27 cellular contexts compared by ENCODE assay signal in genomic region chr12:79885956-79886490, GRCh38. TPM values are rescaled to one million over a fixed set of nuclear protein-coding genes. Genes with fewer than 3 reads are reported as not detected.
DNase-seq lines count a peak whose midpoint lies in the region; ATAC-seq, FAIRE-seq and TF ChIP-seq lines count a peak whose summit lies in the region.
"Had no signal": no experiment of that assay in that cellular context is flagged by ENCODE, and none has a peak within 500 bp of the region (broad histone marks: within the 10 kb centered on the region; RNA-seq: fewer than 3 reads in every experiment).

No MANE protein-coding gene starts in this region.

- no peak for FAIRE-seq in K562 (lab: Jason Lieb, UNC)
- FAIRE-seq in small intestine (lab: Jason Lieb, UNC), result no peak
- FAIRE-seq: GM12878 had no signal

- H3K36me3 ChIP-seq in BLaER1 treated with 17β-estradiol and CSF1 and Interleukin-3, amounts not matched to agents 10 nM and 100 nM, result peaks cover 0 to 35% (median 19%) of the 10 kb centered on the region in 11 experiments; a peak in 12 of 22 replicates
- H3K36me3 ChIP-seq in IMR-90 (ENCODE audit: control insufficient read depth, insufficient read depth, low read length) (no peaks in the 10 kb centered on the region), K562 (ENCODE audit: control insufficient read depth, insufficient read depth, low read length) (no peaks in the 10 kb centered on the region), mesenchymal stem cell (ENCODE audit: control insufficient read depth in 1 of 2, insufficient read depth in 2 of 2, low read depth in 1 of 2, low read length in 2 of 2) (no peaks in the 10 kb centered on the region), gastrocnemius medialis (no peaks in the 10 kb centered on the region), adrenal gland (replicated peaks in 1 of 2) (no peaks in the 10 kb centered on the region), small intestine (ENCODE audit: control insufficient read depth in 2 of 2, insufficient read depth in 2 of 2, low read length in 2 of 2) (no peaks in the 10 kb centered on the region)
- H3K36me3 ChIP-seq: colonic mucosa, pancreas, right lobe of liver had no signal

- H4K8ac ChIP-seq in IMR-90 (ENCODE audit: low read depth in 2 of 2, low read length in 2 of 2), result no peak overlapping the region
- H4K8ac ChIP-seq in mesenchymal stem cell (ENCODE audit: low read length), result no peak overlapping the region

- POLR2A ChIA-PET in IMR-90 (lab: Charles Lee; ENCODE audit: unreplicated experiment), result no interaction called here
- POLR2A ChIA-PET in K562 (lab: Yijun Ruan, JAX), result interaction anchor here (0.8 kb wide), 1 partner anchor 33 kb away, joined by 3 read pairs; no protein-coding TSS in a partner anchor

- dilution Hi-C loops in IMR-90 (cut with HindIII; ENCODE audit: low sequenced_read_pairs, unreplicated experiment), result no loop called here

- H3K79me1 ChIP-seq in IMR-90 (ENCODE audit: low read depth in 1 of 2, low read length in 2 of 2) (peaks cover 9 to 42% of the 10 kb centered on the region in 2 experiments), mesenchymal stem cell (replicated peaks; ENCODE audit: low read length, poor library complexity, severe bottlenecking) (peaks cover 6% of the 10 kb centered on the region)

- BruUV-seq in IMR-90 (replicated peaks; lab: Mats Ljungman, UMichigan) (no TSS peak), K562 (replicated peaks; lab: Mats Ljungman, UMichigan) (no TSS peak)

- no peak overlapping the region for H2AK9ac ChIP-seq in IMR-90 (replicated peaks; ENCODE audit: low read depth, low read length, poor library complexity)

- H4K91ac ChIP-seq in IMR-90 (ENCODE audit: insufficient read depth, low read depth, low read length) (no peak overlapping the region), mesenchymal stem cell (ENCODE audit: low read length) (no peak overlapping the region)

- CTCF ChIA-PET in IMR-90 (lab: Yijun Ruan, JAX) (interaction anchor here (0.5 to 3.3 kb wide), 3 partner anchors 64 to 306 kb away, joined by 3 to 11 read pairs (median 4); no protein-coding TSS in a partner anchor), K562 (lab: Yijun Ruan, JAX; ENCODE audit: low intra/inter-chr PET ratio) (no interaction called here)

- no peak overlapping the region for H2BK120ac ChIP-seq in IMR-90 (ENCODE audit: low read depth, low read length)
- H2BK120ac ChIP-seq in mesenchymal stem cell (ENCODE audit: low read depth, low read length), result no peak overlapping the region

- H3K23ac ChIP-seq in IMR-90 (ENCODE audit: low read depth, low read length) (no peak overlapping the region), mesenchymal stem cell (ENCODE audit: low read length in 2 of 2) (no peak overlapping the region)

- H2BK20ac ChIP-seq in IMR-90 (ENCODE audit: low read depth, low read length), result no peak overlapping the region

- peaks cover 7 to 90% (median 16%) of the 10 kb centered on the region in 10 experiments; a peak in 15 of 20 replicates for H3K4me1 ChIP-seq in BLaER1 treated with 17β-estradiol and CSF1 and Interleukin-3, amounts not matched to agents 10 nM and 100 nM
- H3K4me1 ChIP-seq in IMR-90 (ENCODE audit: control insufficient read depth, insufficient read depth, low read length) (peaks cover 2% of the 10 kb centered on the region), K562 (replicated peaks in 1 of 2; ENCODE audit: control insufficient read depth in 2 of 2, insufficient read depth in 2 of 2, low read length in 2 of 2) (peaks cover 0 to 4% of the 10 kb centered on the region in 2 experiments; a peak in 3 of 5 replicates), mesenchymal stem cell (ENCODE audit: control insufficient read depth, insufficient read depth, low read depth, low read length) (peaks cover 1% of the 10 kb centered on the region), gastrocnemius medialis (peaks cover 47 to 62% of the 10 kb centered on the region in 2 donors), adrenal gland (replicated peaks in 1 of 2) (peaks cover 0 to 55% of the 10 kb centered on the region in 2 donors), small intestine (ENCODE audit: control insufficient read depth in 2 of 2, insufficient read depth in 1 of 2, low read depth in 1 of 2, low read length in 1 of 2) (peaks cover 0 to 3% of the 10 kb centered on the region in 2 donors)
- H3K4me1 ChIP-seq: colonic mucosa had no signal

- peak overlapping the region in 4 of 11 experiments; percentile 8 to 39 (median 16); a peak in 2 of 22 replicates for H3K27ac ChIP-seq in BLaER1 treated with 17β-estradiol and CSF1 and Interleukin-3, amounts not matched to agents 10 nM and 100 nM
- H3K27ac ChIP-seq in IMR-90 (ENCODE audit: insufficient read depth, low read length) (no peak overlapping the region), K562 (ENCODE audit: extremely low read depth, low read depth, low read length) (no peak overlapping the region), mesenchymal stem cell (ENCODE audit: low read length, poor library complexity, severe bottlenecking) (no peak overlapping the region), gastrocnemius medialis (no peak overlapping the region), adrenal gland (no peak overlapping the region), small intestine (ENCODE audit: low read depth in 1 of 2, low read length in 1 of 2) (no peak overlapping the region)
- H3K27ac ChIP-seq: colonic mucosa, foreskin keratinocyte, KMS-11, pancreas, right lobe of liver had no signal

- H4K5ac ChIP-seq in IMR-90 (ENCODE audit: low read depth, low read length), result no peak overlapping the region

- no peaks in the 10 kb centered on the region for H3K27me3 ChIP-seq in BLaER1 treated with 17β-estradiol and CSF1 and Interleukin-3, amounts not matched to agents 10 nM and 100 nM
- H3K27me3 ChIP-seq in IMR-90 (ENCODE audit: control insufficient read depth, insufficient read depth, low read length) (no peaks in the 10 kb centered on the region), K562 (ENCODE audit: control insufficient read depth in 2 of 2, insufficient read depth in 2 of 2, low read length in 2 of 2) (no peaks in the 10 kb centered on the region), mesenchymal stem cell (ENCODE audit: control insufficient read depth in 1 of 2, insufficient read depth in 1 of 2, low read length in 2 of 2) (no peaks in the 10 kb centered on the region), gastrocnemius medialis (no peaks in the 10 kb centered on the region), adrenal gland (no peaks in the 10 kb centered on the region), small intestine (ENCODE audit: control insufficient read depth in 2 of 2, insufficient read depth in 2 of 2, low read length in 2 of 2) (no peaks in the 10 kb centered on the region)
- H3K27me3 ChIP-seq: colonic mucosa, foreskin keratinocyte, pancreas, right lobe of liver had no signal

- no peak overlapping the region; a peak in 1 of 22 replicates for H3K9ac ChIP-seq in BLaER1 treated with 17β-estradiol and CSF1 and Interleukin-3, amounts not matched to agents 10 nM and 100 nM
- no peak overlapping the region for H3K9ac ChIP-seq in IMR-90 (ENCODE audit: low read depth, low read length)
- no peak overlapping the region for H3K9ac ChIP-seq in K562 (ENCODE audit: insufficient read depth in 1 of 2, low read depth in 2 of 2, low read length in 2 of 2)
- H3K9ac ChIP-seq in mesenchymal stem cell (ENCODE audit: low read length), result peak overlapping the region; percentile 16
- H3K9ac ChIP-seq: KMS-11 had no signal

- no CpG with 5 or more reads among the region's 3 CpGs for WGBS in IMR-90 (ENCODE audit: extremely low coverage in 2 of 2, insufficient read length in 1 of 2), 2 experiments
- WGBS in K562 (ENCODE audit: insufficient coverage, low coverage, missing lambda C conversion rate), result 77% methylated on average over 3 of the region's 3 CpGs
- WGBS in mesenchymal stem cell, result 71% methylated on average over 1 of the region's 3 CpGs
- 75 to 82% (median 77%) methylated on average over 3 of the region's 3 CpGs for WGBS in adrenal gland, 4 donors
- 71 to 94% (median 85%) methylated on average over 3 of the region's 3 CpGs for WGBS in small intestine, 3 donors

- peaks cover 100% of the 10 kb centered on the region for H3K79me2 ChIP-seq in K562 (ENCODE audit: control insufficient read depth, insufficient read depth, low read length)

- peaks cover 45 to 100% (median 89%) of the 10 kb centered on the region in 11 experiments for H4K20me1 ChIP-seq in BLaER1 treated with 17β-estradiol and CSF1 and Interleukin-3, amounts not matched to agents 10 nM and 100 nM
- H4K20me1 ChIP-seq in IMR-90 (ENCODE audit: insufficient read depth, low read length), result peaks cover 70% of the 10 kb centered on the region; the same call in 1 of the 2 replicates
- H4K20me1 ChIP-seq in K562 (replicated peaks; ENCODE audit: control insufficient read depth, insufficient read depth, low read length), result peaks cover 22% of the 10 kb centered on the region

- no peak for TF ChIP-seq EP300 in K562 (IDR thresholded peaks at IDR 0.05; ENCODE audit: low read length)

- TF ChIP-seq RAD21 in IMR-90 (IDR thresholded peaks at IDR 0.05; ENCODE audit: low read length) (no peak), K562 (CRISPR knock-in tag; conservative IDR thresholded peaks at IDR 0.05 in 1 of 2, IDR thresholded peaks at IDR 0.05 in 1 of 2) (no peak)

- TF ChIP-seq POLR2A in IMR-90 (IDR thresholded peaks at IDR 0.05; ENCODE audit: low read depth, low read length), result no peak
- TF ChIP-seq POLR2A in K562 (conservative IDR thresholded peaks at IDR 0.05), result no peak
- no peak for TF ChIP-seq POLR2A in gastrocnemius medialis (IDR thresholded peaks at IDR 0.05)
- no peak for TF ChIP-seq POLR2A in adrenal gland (IDR thresholded peaks at IDR 0.05)

- H3K14ac ChIP-seq in IMR-90 (replicated peaks; ENCODE audit: low read depth, low read length), result no peak overlapping the region
- H3K14ac ChIP-seq in mesenchymal stem cell (ENCODE audit: low read length in 2 of 2), result no peak overlapping the region

- in situ Hi-C loops in IMR-90 (cut with MboI; ENCODE audit: low sequenced_read_pairs) (no loop called here), K562 (cut with MboI) (no loop called here), gastrocnemius medialis (cut with MboI; ENCODE audit: low sequenced_read_pairs in 4 of 4) (loop anchor here in 1 of 4 donors (25.0 kb wide), 1 partner anchor 301 kb away; no protein-coding TSS in a partner anchor)

- no peak overlapping the region for H2BK15ac ChIP-seq in IMR-90 (ENCODE audit: low read depth, low read length)
- no peak overlapping the region for H2BK15ac ChIP-seq in mesenchymal stem cell (ENCODE audit: low read depth, poor library complexity, severe bottlenecking)

- H3K9me3 ChIP-seq in BLaER1 treated with 17β-estradiol and CSF1 and Interleukin-3, amounts not matched to agents 10 nM and 100 nM (replicated peaks in 1 of 11), result peaks cover 0 to 9% (median 0%) of the 10 kb centered on the region in 11 experiments; a peak in 2 of 22 replicates
- H3K9me3 ChIP-seq in IMR-90 (ENCODE audit: control insufficient read depth, insufficient read depth, low read length) (no peaks in the 10 kb centered on the region), K562 (replicated peaks; ENCODE audit: control insufficient read depth, insufficient read depth, low read depth, low read length) (no peaks in the 10 kb centered on the region), mesenchymal stem cell (ENCODE audit: control insufficient read depth, low read length) (no peaks in the 10 kb centered on the region), gastrocnemius medialis (no peaks in the 10 kb centered on the region), adrenal gland (replicated peaks in 1 of 3) (no peaks in the 10 kb centered on the region), small intestine (ENCODE audit: control insufficient read depth, low read depth) (no peaks in the 10 kb centered on the region)
- H3K9me3 ChIP-seq: colonic mucosa, pancreas, right lobe of liver had no signal

- H3K4ac ChIP-seq in IMR-90 (ENCODE audit: low read depth, low read length) (no peak overlapping the region; the same call in 1 of the 2 replicates), mesenchymal stem cell (ENCODE audit: low read depth in 1 of 2, low read length in 2 of 2) (no peak overlapping the region)

- peak overlapping the region in 9 of 11 experiments; percentile 8 to 83 (median 36); a peak in 14 of 22 replicates for H3K4me2 ChIP-seq in BLaER1 treated with 17β-estradiol and CSF1 and Interleukin-3, amounts not matched to agents 10 nM and 100 nM
- H3K4me2 ChIP-seq in IMR-90 (ENCODE audit: low read depth, low read length), result no peak overlapping the region
- H3K4me2 ChIP-seq in K562 (ENCODE audit: insufficient read depth, low read length), result no peak overlapping the region
- no peak overlapping the region for H3K4me2 ChIP-seq in mesenchymal stem cell (ENCODE audit: low read length, poor library complexity, severe bottlenecking)
- H3K4me2 ChIP-seq: KMS-11 had no signal

- H3K56ac ChIP-seq in IMR-90 (ENCODE audit: extremely low read depth, insufficient read depth, low read length), result no peak overlapping the region

- intact Hi-C loops in IMR-90 (cut with micrococcal nuclease) (loop anchor here (2.0 to 5.0 kb wide), 3 partner anchors 49 to 381 kb away; partner anchors contain the start of gene PPP1R12A), K562 (cut with micrococcal nuclease) (loop anchor here (2.0 to 10.0 kb wide), 5 partner anchors 47 to 299 kb away; no protein-coding TSS in a partner anchor), gastrocnemius medialis (cut with DNase I; ENCODE audit: low total_unique reads) (loop anchor here (2.0 to 10.0 kb wide), 2 partner anchors 301 to 389 kb away; no protein-coding TSS in a partner anchor), adrenal gland (cut with DNase I) (loop anchor here in 1 of 2 donors (5.0 kb wide), 1 partner anchor 46 kb away; no protein-coding TSS in a partner anchor)

- no peak overlapping the region for H3K4me3 ChIP-seq in BLaER1 treated with 17β-estradiol and CSF1 and Interleukin-3, amounts not matched to agents 10 nM and 100 nM
- H3K4me3 ChIP-seq in IMR-90 (ENCODE audit: insufficient read depth, low read depth, low read length), result no peak overlapping the region
- no peak overlapping the region for H3K4me3 ChIP-seq in K562
- no peak overlapping the region for H3K4me3 ChIP-seq in mesenchymal stem cell (ENCODE audit: insufficient read depth in 1 of 2, low read depth in 1 of 2, low read length in 2 of 2)
- no peak overlapping the region for H3K4me3 ChIP-seq in gastrocnemius medialis
- no peak overlapping the region for H3K4me3 ChIP-seq in adrenal gland
- no peak overlapping the region for H3K4me3 ChIP-seq in small intestine (ENCODE audit: low read depth in 1 of 2, low read length in 2 of 2)
- H3K4me3 ChIP-seq: colonic mucosa, GM12878, lung, pancreas, right lobe of liver had no signal

- no peak overlapping the region for H2BK12ac ChIP-seq in mesenchymal stem cell (ENCODE audit: low read length in 2 of 2)

- H2BK5ac ChIP-seq in IMR-90 (ENCODE audit: low read depth, low read length, poor library complexity, severe bottlenecking) (peak overlapping the region; percentile 31), mesenchymal stem cell (ENCODE audit: low read depth, low read length, poor library complexity, severe bottlenecking) (no peak overlapping the region)

- no peak overlapping the region for H2AFZ ChIP-seq in IMR-90 (replicated peaks; ENCODE audit: low read length, poor library complexity)
- H2AFZ ChIP-seq in K562 (ENCODE audit: low read depth, low read length), result no peak overlapping the region
- H2AFZ ChIP-seq in mesenchymal stem cell (ENCODE audit: low read depth, low read length), result no peak overlapping the region

- no peak for ATAC-seq in IMR-90 (ENCODE audit: low read depth)
- ATAC-seq in K562, result no peak
- no peak for ATAC-seq in gastrocnemius medialis

- no peak for DNase-seq in IMR-90
- DNase-seq in K562 (ENCODE audit: extremely low read depth in 1 of 4, low spot score in 3 of 4), result no peak
- no peak for DNase-seq in mesenchymal stem cell
- no peak for DNase-seq in HPDE6-E6E7 (ENCODE audit: extremely low spot score)
- DNase-seq in gastrocnemius medialis, result no peak
- no peak for DNase-seq in adrenal gland
- DNase-seq in small intestine, result no peak
- DNase-seq: ACHN; activated CD4-positive, alpha-beta memory T cell treated with anti-CD3 and anti-CD28 coated beads, Interleukin-2, amount 10 ng/mL, durations not matched to agents 7 days and 5 days; activated naive CD4-positive, alpha-beta T cell treated with anti-CD3 and anti-CD28 coated beads for 36 hours; activated T-cell treated with anti-CD3 and anti-CD28 coated beads, Interleukin-2, amount 50 U/mL, for 1 hour; aorta; CD4-positive, alpha-beta T cell; colonic mucosa; foreskin keratinocyte; hypothalamus; kidney; naive B cell; NCI-H1092; NCI-H2081 treated with DMSO at 0.1 percent for 48 hours; pancreas; right lobe of liver; T1000 had no signal

- H3K9me1 ChIP-seq in IMR-90 (ENCODE audit: insufficient read depth, low read length), result peaks cover 3% of the 10 kb centered on the region; the same call in 1 of the 2 replicates
- H3K9me1 ChIP-seq in K562 (ENCODE audit: control insufficient read depth, insufficient read depth, low read length), result no peaks in the 10 kb centered on the region

- TF ChIP-seq CTCF in IMR-90 (conservative IDR thresholded peaks at IDR 0.05; ENCODE audit: low read depth, low read length), result no peak
- TF ChIP-seq CTCF in K562 (IDR thresholded peaks at IDR 0.05 in 2 of 3, conservative IDR thresholded peaks at IDR 0.05 in 1 of 3; ENCODE audit: insufficient read depth in 2 of 3, low read depth in 1 of 3, low read length in 3 of 3), result no peak
- no peak for TF ChIP-seq CTCF in gastrocnemius medialis (IDR thresholded peaks at IDR 0.05 in 4 of 5, conservative IDR thresholded peaks at IDR 0.05 in 1 of 5)
- no peak for TF ChIP-seq CTCF in adrenal gland (IDR thresholded peaks at IDR 0.05)

- no peak overlapping the region for H3K18ac ChIP-seq in IMR-90 (ENCODE audit: low read depth, low read length)
- no peak overlapping the region for H3K18ac ChIP-seq in mesenchymal stem cell (ENCODE audit: low read depth in 1 of 2, low read length in 2 of 2)

- H2AK5ac ChIP-seq in IMR-90 (ENCODE audit: low read depth, low read length), result no peak overlapping the region; the same call in 1 of the 2 replicates
- no peak overlapping the region for H2AK5ac ChIP-seq in mesenchymal stem cell (ENCODE audit: low read length, severe bottlenecking)

RNA-seq across cellular contexts. Expression of gene PPP1R12A, which starts 48.9 kb away (rescaled TPM):
- total RNA-seq in IMR-90 (2012; rRNA removed) (112 and 204 TPM in 2 replicates), K562 (2014; rRNA removed) (68.0 and 116 TPM in 2 replicates), K562 (2014; rRNA removed; fragmentation: Illumina TruSeq; extraction: Trizol) (106 and 131 TPM in 2 replicates), K562 (2015; rRNA removed; fragmentation: Illumina TruSeq; extraction: Trizol) (118 and 119 TPM in 2 replicates), K562 (2021) (51.9 and 53.3 TPM in 2 replicates), gastrocnemius medialis (10 to 100 TPM; 38.0 to 65.7 (median 47.2) TPM), adrenal gland (10 to 100 TPM; 26.6 to 81.2 (median 50.0) TPM)
- polyA plus RNA-seq in IMR-90 (2012; rRNA removed) (43.8 and 47.7 TPM in 2 replicates), K562 (2011; rRNA removed) (49.3 and 51.3 TPM in 2 replicates), K562 (2014; fragmentation: Illumina TruSeq; extraction: Trizol) (83.8 and 109 TPM in 2 replicates), K562 (2014; fragmentation: Nextera tagmentation; extraction: Ambion mirVana) (10 to 100 TPM; 26.4 to 42.3 TPM), K562 (2014; rRNA removed) (37.0 and 44.1 TPM in 2 replicates), adrenal gland (10 to 100 TPM; 17.0 to 58.7 (median 27.9) TPM), small intestine (100 to 1,000 TPM in 1 of 3 donors, 10 to 100 TPM in 2; 16.7 to 103 (median 49.0) TPM)
- polyA plus RNA-seq in IMR-90 (2012; cell fraction: cytosol; rRNA removed), result 8.5 and 8.9 TPM in 2 replicates
- polyA plus RNA-seq in IMR-90 (2012; cell fraction: nucleus; rRNA removed; ENCODE audit: low replicate concordance), result 23.8 and 84.0 TPM in 2 replicates
- total RNA-seq in K562 (2011; cell fraction: chromatin; rRNA removed; ENCODE audit: low replicate concordance), result 78.5 and 335 TPM in 2 replicates
- total RNA-seq in K562 (2011; cell fraction: nucleolus; rRNA removed), result 46.4 and 56.5 TPM in 2 replicates
- 94.4 and 121 TPM in 2 replicates for total RNA-seq in K562 (2011; cell fraction: nucleoplasm; rRNA removed)
- polyA plus RNA-seq in K562 (2011; cell fraction: cytosol; rRNA removed), result 11.0 and 12.7 TPM in 2 replicates
- polyA plus RNA-seq in K562 (2011; cell fraction: nucleus; rRNA removed), result 52.5 and 67.8 TPM in 2 replicates
- 29.0 and 33.0 TPM in 2 replicates for polyA plus RNA-seq in K562 (2012)
- 232 and 234 TPM in 2 replicates for polyA minus RNA-seq in K562 (2011; rRNA and poly(A)+ RNA removed)
- polyA minus RNA-seq in K562 (2011; cell fraction: cytosol; rRNA and poly(A)+ RNA removed), result 52.6 and 79.4 TPM in 2 replicates
- 96.9 and 176 TPM in 2 replicates for polyA minus RNA-seq in K562 (2011; cell fraction: nucleus; rRNA and poly(A)+ RNA removed)
- 167 TPM for polyA plus RNA-seq in mesenchymal stem cell (2013, experiment 1 of 2)
- 165 TPM for polyA plus RNA-seq in mesenchymal stem cell (2013, experiment 2 of 2)

Comparison
In these comparisons a context has a peak if more than half of its experiments do, and no peak if none do; other contexts are left out.
1. H3K4me2 ChIP-seq: peak in BLaER1 treated with 17β-estradiol and CSF1 and Interleukin-3, amounts not matched to agents 10 nM and 100 nM (9 of 11); none in IMR-90 (single experiment), K562 (single experiment) and mesenchymal stem cell (single experiment).